24 cellular contexts compared by ENCODE assay signal in the genomic region with DNA sequence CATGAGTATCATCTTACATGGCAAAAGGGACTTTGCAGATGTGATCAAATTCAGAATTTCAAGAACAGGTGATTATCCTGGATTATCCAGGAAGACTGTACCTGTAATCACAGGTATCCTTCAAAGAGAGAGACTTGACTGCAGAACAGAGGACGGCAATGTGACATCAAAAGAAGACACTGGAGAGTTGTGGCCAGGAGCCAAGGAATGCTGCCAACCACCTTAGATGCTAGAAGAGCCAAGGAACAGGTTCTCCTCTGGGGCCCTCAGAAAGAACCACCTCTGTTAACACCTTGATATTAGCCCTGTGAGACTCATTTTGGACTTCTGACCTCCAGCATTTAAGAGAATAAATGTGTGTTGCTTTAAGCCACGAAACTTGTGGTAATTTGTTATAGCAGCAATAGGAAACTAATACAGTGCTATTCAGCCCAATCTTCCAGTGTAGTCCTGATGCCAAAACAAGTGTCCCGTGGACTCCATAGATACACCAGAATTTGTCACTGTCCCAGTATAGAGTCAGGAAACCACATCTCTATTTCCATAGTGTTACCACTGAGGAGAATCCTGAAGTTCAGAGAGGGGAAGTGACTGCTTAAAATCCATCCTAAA.
"Had no signal": no experiment of that assay in that cellular context is flagged by ENCODE, and none has a peak within 500 bp of the region (broad histone marks: within the 10 kb centered on the region; RNA-seq: fewer than 3 reads in every experiment).

No MANE protein-coding gene starts in this region.

- H3K4me3 ChIP-seq: adrenal gland, MG63 had no signal

- H3K27me3 ChIP-seq: adrenal gland had no signal

- H3K36me3 ChIP-seq: adrenal gland, MG63 had no signal

- H3K4me3 Mint-ChIP-seq: activated CD8-positive, alpha-beta T cell treated with anti-CD3 and anti-CD28 coated beads, Interleukin-2, amount 10 ng/mL, durations not matched to agents 7 days and 5 days; activated naive CD8-positive, alpha-beta T cell treated with anti-CD3 and anti-CD28 coated beads, Interleukin-2, amount 10 ng/mL, durations not matched to agents 7 days and 5 days; T-helper 17 cell; WTC11 had no signal

- ATAC-seq: activated CD8-positive, alpha-beta T cell treated with anti-CD3 and anti-CD28 coated beads, Interleukin-2, amount 10 ng/mL, durations not matched to agents 7 days and 5 days; T-helper 17 cell; WTC11 had no signal

- H3K27ac Mint-ChIP-seq: activated CD8-positive, alpha-beta T cell treated with anti-CD3 and anti-CD28 coated beads, Interleukin-2, amount 10 ng/mL, durations not matched to agents 7 days and 5 days; activated naive CD8-positive, alpha-beta T cell treated with anti-CD3 and anti-CD28 coated beads, Interleukin-2, amount 10 ng/mL, durations not matched to agents 7 days and 5 days; T-helper 17 cell; WTC11 had no signal

- DNase-seq: activated CD4-positive, alpha-beta T cell treated with anti-CD3 and anti-CD28 coated beads for 48 hours; activated CD4-positive, alpha-beta T cell treated with anti-CD3 and anti-CD28 coated beads, Interleukin-2, amount 50 U/mL, for 4 hours; activated CD4-positive, CD25-positive, alpha-beta regulatory T cell treated with anti-CD3 and anti-CD28 coated beads, Interleukin-2, amount 50 U/mL, for 72 hours; activated CD8-positive, alpha-beta memory T cell treated with anti-CD3 and anti-CD28 coated beads, Interleukin-2, amount 50 U/mL, for 48 hours; activated CD8-positive, alpha-beta T cell treated with anti-CD3 and anti-CD28 coated beads, Interleukin-2, amount 10 ng/mL, durations not matched to agents 7 days and 5 days; activated naive CD4-positive, alpha-beta T cell treated with anti-CD3 and anti-CD28 coated beads, Interleukin-2, amount 50 U/mL, for 16 hours; activated naive CD8-positive, alpha-beta T cell treated with anti-CD3 and anti-CD28 coated beads, Interleukin-2, amount 10 ng/mL, durations not matched to agents 7 days and 5 days; activated T-cell treated with anti-CD3 and anti-CD28 coated beads, Interleukin-2, amount 50 U/mL, for 1 hour; adrenal gland; anterior cingulate cortex; cerebellar nuclear complex; NCI-H1092; NCI-H1417 treated with DMSO at 0.1 percent for 48 hours; NCI-H1694; NCI-H2029; NCI-H2107; NCI-H345; NCI-H510A treated with DMSO at 0.1 percent for 48 hours; SHP77 treated with DMSO at 0.1 percent for 48 hours; T-helper 17 cell; T-helper 9 cell had no signal

- H3K27me3 Mint-ChIP-seq: T-helper 17 cell had no signal

- H3K27ac ChIP-seq: adrenal gland, KMS-11 had no signal

- H3K9me3 ChIP-seq: adrenal gland had no signal

- H3K4me1 ChIP-seq: adrenal gland had no signal
